In the genomic region with DNA sequence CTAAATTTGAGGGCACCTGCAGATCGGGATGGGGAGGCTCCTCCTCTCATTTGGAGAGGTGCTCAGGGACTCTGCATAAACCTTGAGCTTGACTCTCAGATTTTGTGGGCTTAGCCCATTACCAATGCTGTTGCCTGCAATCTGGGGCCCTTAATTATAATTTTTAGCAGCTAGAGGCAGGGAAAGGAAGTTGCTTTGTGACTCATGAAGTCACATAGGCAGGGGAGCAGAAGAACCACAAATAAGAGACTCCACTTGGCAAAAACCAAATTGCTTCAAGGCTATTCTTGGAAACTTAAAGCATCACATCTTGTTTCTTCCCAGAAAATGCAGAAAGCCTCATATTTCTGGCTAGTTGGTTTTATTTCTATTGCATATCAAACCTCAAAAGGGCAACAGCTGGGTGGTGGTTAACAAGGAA, we compare ENCODE assay signal across 1 cellular context.
TF ChIP-seq lines count a peak whose summit lies in the region.

No MANE protein-coding gene starts in this region.

TF ChIP-seq in GM23338, 12 proteins besides CTCF, POLR2A, EP300 and RAD21 (continued from another document):
- TF ChIP-seq ZNF462 (CRISPR knock-in tag; IDR thresholded peaks at IDR 0.05), result no peak
- no peak for TF ChIP-seq EZH2 (IDR thresholded peaks at IDR 0.05; ENCODE audit: low read depth, unreplicated experiment)
- TF ChIP-seq POLR2AphosphoS5 (IDR thresholded peaks at IDR 0.05; ENCODE audit: low read depth), result no peak
- TF ChIP-seq, protein P1, sequence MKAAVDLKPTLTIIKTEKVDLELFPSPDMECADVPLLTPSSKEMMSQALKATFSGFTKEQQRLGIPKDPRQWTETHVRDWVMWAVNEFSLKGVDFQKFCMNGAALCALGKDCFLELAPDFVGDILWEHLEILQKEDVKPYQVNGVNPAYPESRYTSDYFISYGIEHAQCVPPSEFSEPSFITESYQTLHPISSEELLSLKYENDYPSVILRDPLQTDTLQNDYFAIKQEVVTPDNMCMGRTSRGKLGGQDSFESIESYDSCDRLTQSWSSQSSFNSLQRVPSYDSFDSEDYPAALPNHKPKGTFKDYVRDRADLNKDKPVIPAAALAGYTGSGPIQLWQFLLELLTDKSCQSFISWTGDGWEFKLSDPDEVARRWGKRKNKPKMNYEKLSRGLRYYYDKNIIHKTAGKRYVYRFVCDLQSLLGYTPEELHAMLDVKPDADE (IDR thresholded peaks at IDR 0.05), result no peak
- no peak for TF ChIP-seq REST (IDR thresholded peaks at IDR 0.05; ENCODE audit: unreplicated experiment)
TF ChIP-seq in GM23338: peak in this region for 0.
